21 cellular contexts compared by ENCODE assay signal in genomic region chr10:61774031-61774430, GRCh38.
"Had no signal": no experiment of that assay in that cellular context is flagged by ENCODE, and none has a peak within 500 bp of the region (broad histone marks: within the 10 kb centered on the region; RNA-seq: fewer than 3 reads in every experiment).

No MANE protein-coding gene starts in this region.

- ATAC-seq: foreskin keratinocyte; left cardiac atrium; lower lobe of right lung; naive thymus-derived CD4-positive, alpha-beta T cell; stimulated activated naive B cell treated with anti-CD40 and anti-IgM and Interleukin-4, amounts not matched to agents 10 μg/mL and 1 μg/mL and 100 μg/mL, for 72 hours; stimulated activated naive CD8-positive, alpha-beta T cell treated with anti-CD3 and anti-CD28 coated beads, Interleukin-15, amount 100 ng/mL, for 72 hours had no signal

- H3K36me3 ChIP-seq: left ventricle myocardium inferior, lower lobe of right lung, sigmoid colon, thoracic aorta, transverse colon had no signal

- H3K27ac ChIP-seq: coronary artery, foreskin keratinocyte, left ventricle myocardium inferior, lower lobe of right lung, sigmoid colon, skin epidermis, thoracic aorta, transverse colon had no signal

- H3K4me1 ChIP-seq: foreskin keratinocyte, left ventricle myocardium inferior, lower lobe of right lung, sigmoid colon, transverse colon had no signal

- H3K27me3 ChIP-seq: foreskin keratinocyte, sigmoid colon, transverse colon had no signal

- FAIRE-seq: endothelial cell of umbilical vein, kidney had no signal

- DNase-seq: effector CD4-positive, alpha-beta T cell; endodermal cell; erythroblast; foreskin keratinocyte; kidney; left cardiac atrium; left ventricle myocardium inferior; lower lobe of right lung; naive thymus-derived CD4-positive, alpha-beta T cell; posterior cingulate gyrus; sigmoid colon; stimulated activated CD4-positive, alpha-beta T cell treated with anti-CD3 and anti-CD28 coated beads, Interleukin-2, amount 100 ng/mL, for 24 hours; stimulated activated CD4-positive, alpha-beta T cell treated with anti-CD3 and anti-CD28 coated beads, Interleukin-4, amount 100 ng/mL, for 4 hours; stimulated activated naive B cell treated with anti-CD40 and anti-IgM and Interleukin-4, amounts not matched to agents 10 μg/mL and 1 μg/mL and 100 μg/mL, for 72 hours; stimulated activated naive CD8-positive, alpha-beta T cell treated with anti-CD3 and anti-CD28 coated beads, Interleukin-15, amount 100 ng/mL, for 72 hours; substantia nigra; transverse colon had no signal

- H3K4me3 ChIP-seq: coronary artery, left ventricle myocardium inferior, lower lobe of right lung, sigmoid colon, skin epidermis, thoracic aorta, transverse colon had no signal

- H3K9me3 ChIP-seq: left ventricle myocardium inferior, lower lobe of right lung, sigmoid colon, thoracic aorta, transverse colon had no signal
